1 cellular context compared by ENCODE assay signal in the genomic region with DNA sequence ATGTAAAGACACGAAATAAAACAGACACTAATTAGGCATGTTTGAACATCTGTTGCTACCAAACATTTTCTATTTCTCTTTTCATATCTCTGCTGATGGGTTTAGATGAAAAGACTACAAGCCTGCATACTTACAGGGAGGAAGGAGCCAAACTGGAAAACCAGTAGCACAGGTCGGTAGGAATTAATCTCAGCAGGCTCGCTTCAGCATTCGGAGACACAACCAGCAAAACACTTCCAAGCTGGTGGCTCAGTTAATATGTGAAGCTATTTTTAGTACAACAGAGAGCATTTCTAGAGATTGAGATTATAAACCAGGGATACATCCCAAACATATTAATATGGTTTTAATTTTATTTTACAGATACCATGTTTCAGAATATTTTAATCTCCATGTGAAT.
TF ChIP-seq lines count a peak whose summit lies in the region.

No MANE protein-coding gene starts in this region.

TF ChIP-seq in GM12878, 131 proteins besides CTCF, POLR2A, EP300 and RAD21 (continued from another document):
- TF ChIP-seq IRF3 (IDR thresholded peaks at IDR 0.05) (no peak), EZH2 (IDR thresholded peaks at IDR 0.05; ENCODE audit: borderline replicate concordance, control insufficient read depth, low read depth, low read length) (no peak), RUNX3 (IDR thresholded peaks at IDR 0.05; ENCODE audit: low read length) (no peak), PML (IDR thresholded peaks at IDR 0.05; ENCODE audit: low read length) (no peak)
